8 cellular contexts compared by ENCODE assay signal in genomic region chr7:101814081-101814995, GRCh38. TPM values are rescaled to one million over a fixed set of nuclear protein-coding genes. Genes with fewer than 3 reads are reported as not detected.
A peak's percentile ranks its signal among the peaks of the same experiment; 100 is the strongest.
DNase-seq lines count a peak whose midpoint lies in the region; TF ChIP-seq lines count a peak whose summit lies in the region.

No MANE protein-coding gene starts in this region.

- H3K4me1 ChIP-seq in hepatocyte (ENCODE audit: insufficient read depth) (peaks cover 19% of the 10 kb centered on the region), rectal smooth muscle tissue (ENCODE audit: control insufficient read depth, insufficient read depth, low read length) (peaks cover 14% of the 10 kb centered on the region)

- peak; percentile 24 for TF ChIP-seq CTCF in astrocyte of the cerebellum (IDR thresholded peaks at IDR 0.05; ENCODE audit: low read depth, low read length, missing control alignments)
- peak; percentile 54 for TF ChIP-seq CTCF in hepatocyte (IDR thresholded peaks at IDR 0.05; ENCODE audit: poor library complexity)

- H4K20me1 ChIP-seq in hepatocyte (ENCODE audit: insufficient read depth, poor library complexity, severe bottlenecking): peaks cover 20% of the 10 kb centered on the region

- H3K27ac ChIP-seq in hepatocyte (peak overlapping the region; percentile 90), rectal smooth muscle tissue (ENCODE audit: low read depth, low read length) (no peak overlapping the region)

- peak overlapping the region; percentile 53 for H3K9ac ChIP-seq in rectal smooth muscle tissue (ENCODE audit: low read length)

- H3K4me2 ChIP-seq in hepatocyte: peak overlapping the region; percentile 100

- H3K27me3 ChIP-seq in hepatocyte: peaks cover 3% of the 10 kb centered on the region
- H3K27me3 ChIP-seq in rectal smooth muscle tissue (ENCODE audit: control insufficient read depth, insufficient read depth, low read length): no peaks in the 10 kb centered on the region

- peaks cover 29% of the 10 kb centered on the region for H3K79me2 ChIP-seq in hepatocyte

- H3K9me2 ChIP-seq in hepatocyte (replicated peaks; ENCODE audit: insufficient read depth): no peaks in the 10 kb centered on the region

- in situ Hi-C loops in astrocyte of the cerebellum (cut with HindIII; ENCODE audit: low sequenced_read_pairs): no loop called here

- H3K9me3 ChIP-seq in hepatocyte (ENCODE audit: low read depth): no peaks in the 10 kb centered on the region

- 2% methylated on average over 61 of the region's 74 CpGs for WGBS in hepatocyte (ENCODE audit: low lambda C conversion rate, missing lambda C conversion rate)

- no peaks in the 10 kb centered on the region for H3K36me3 ChIP-seq in hepatocyte (replicated peaks; ENCODE audit: insufficient read depth, low read depth)
- H3K36me3 ChIP-seq in rectal smooth muscle tissue (ENCODE audit: control insufficient read depth, insufficient read depth, low read length): no peaks in the 10 kb centered on the region

- H2AFZ ChIP-seq in hepatocyte: peak overlapping the region; percentile 87

- DNase-seq in NCI-H1436 (lab: John Stamatoyannopoulos, UW) (peak; percentile 25), NCI-H1436 treated with DMSO at 0.1 percent for 48 hours (lab: John Stamatoyannopoulos, UW) (no peak), T follicular helper cell (ENCODE audit: low read depth) (peak; percentile 28), astrocyte of the cerebellum (ENCODE audit: low read depth) (no peak), hepatocyte (ENCODE audit: low spot score) (peak; percentile 89), NCI-H2029 treated with DMSO at 0.1 percent for 48 hours (lab: John Stamatoyannopoulos, UW) (no peak)
- peak; percentile 42 for DNase-seq in Jurkat, Clone E6-1 (ENCODE audit: low read depth, low spot score)

- H3K4me3 ChIP-seq in Jurkat, Clone E6-1 (ENCODE audit: low read length): peak overlapping the region; percentile 67
- H3K4me3 ChIP-seq in astrocyte of the cerebellum (ENCODE audit: low read depth, low read length): peak overlapping the region; percentile 55
- H3K4me3 ChIP-seq in hepatocyte: peak overlapping the region; percentile 82
- H3K4me3 ChIP-seq in rectal smooth muscle tissue (ENCODE audit: low read length): peak overlapping the region; percentile 91

RNA-seq across cellular contexts. Expression of gene CUX1, which starts 3.1 kb away (rescaled TPM):
- polyA plus RNA-seq in Jurkat, Clone E6-1 (2012; ENCODE audit: insufficient read depth, insufficient read length): 19.2 TPM
- total RNA-seq in hepatocyte: 60.1 and 64.3 TPM in 2 replicates
- polyA plus RNA-seq in hepatocyte: 76.8 and 92.5 TPM in 2 replicates

Comparison
In these comparisons a context has a peak if more than half of its experiments do, and no peak if none do; other contexts are left out.
1. DNase-seq: peak in NCI-H1436 (single experiment), Jurkat, Clone E6-1 (single experiment), T follicular helper cell (single experiment) and hepatocyte (single experiment); none in NCI-H1436 treated with DMSO at 0.1 percent for 48 hours (single experiment), astrocyte of the cerebellum (single experiment) and NCI-H2029 treated with DMSO at 0.1 percent for 48 hours (single experiment).
2. Peak in every context shown above with its lines, with median percentiles within 50 percentile points of each other: H3K4me3 ChIP-seq.